Comparison of ENCODE assay signal across 12 cellular contexts in genomic region chr3:170132335-170132734, GRCh38. TPM values are rescaled to one million over a fixed set of nuclear protein-coding genes. Genes with fewer than 3 reads are reported as not detected.
DNase-seq lines count a peak whose midpoint lies in the region; ATAC-seq lines count a peak whose summit lies in the region.
"Had no signal": no experiment of that assay in that cellular context is flagged by ENCODE, and none has a peak within 500 bp of the region (broad histone marks: within the 10 kb centered on the region; RNA-seq: fewer than 3 reads in every experiment).

No MANE protein-coding gene starts in this region.

- DNase-seq in activated naive CD4-positive, alpha-beta T cell treated with anti-CD3 and anti-CD28 coated beads, Interleukin-2, amount 50 U/mL, for 72 hours (ENCODE audit: low spot score in 2 of 2): no peak
- no peak for DNase-seq in activated naive CD4-positive, alpha-beta T cell treated with anti-CD3 and anti-CD28 coated beads, Interleukin-2, amount 50 U/mL, for 16 hours
- DNase-seq in NAMALWA (ENCODE audit: low spot score) (peak; percentile 77), mesenteric fat pad (ENCODE audit: low spot score) (no peak)
- DNase-seq in activated naive CD8-positive, alpha-beta T cell treated with anti-CD3 and anti-CD28 coated beads, Interleukin-2, amount 50 U/mL, for 24 hours: peak; percentile 45
- peak; percentile 4 to 44 for DNase-seq in stimulated activated naive CD8-positive, alpha-beta T cell treated with anti-CD3 and anti-CD28 coated beads, Interleukin-15, amount 100 ng/mL, for 72 hours
- DNase-seq: DMS 273 treated with DMSO at 0.1 percent for 48 hours; NCI-H1436; NCI-H510A; stimulated activated CD4-positive, alpha-beta T cell treated with anti-CD3 and anti-CD28 coated beads, Interleukin-12 subunit alpha, Interleukin-12 subunit beta, amount 100 ng/mL, for 4 hours had no signal

- peaks cover 32 to 54% of the 10 kb centered on the region in 2 donors for H3K36me3 Mint-ChIP-seq in activated naive CD4-positive, alpha-beta T cell treated with anti-CD3 and anti-CD28 coated beads, Interleukin-2, amount 50 U/mL, for 72 hours
- H3K36me3 Mint-ChIP-seq in activated naive CD8-positive, alpha-beta T cell treated with anti-CD3 and anti-CD28 coated beads, Interleukin-2, amount 50 U/mL, for 24 hours (ENCODE audit: low read depth): peaks cover 64% of the 10 kb centered on the region
- peaks cover 57% of the 10 kb centered on the region for H3K36me3 Mint-ChIP-seq in stimulated activated memory B cell treated with anti-CD40 and anti-IgM and Interleukin-4, amounts not matched to agents 10 μg/mL and 1 μg/mL and 100 μg/mL, for 72 hours

- peaks cover 4 to 5% of the 10 kb centered on the region in 2 donors for H3K9me3 Mint-ChIP-seq in activated naive CD4-positive, alpha-beta T cell treated with anti-CD3 and anti-CD28 coated beads, Interleukin-2, amount 50 U/mL, for 72 hours
- H3K9me3 Mint-ChIP-seq in activated naive CD8-positive, alpha-beta T cell treated with anti-CD3 and anti-CD28 coated beads, Interleukin-2, amount 50 U/mL, for 24 hours: peaks cover 9% of the 10 kb centered on the region
- peaks cover 0 to 9% of the 10 kb centered on the region in 2 donors for H3K9me3 Mint-ChIP-seq in stimulated activated naive CD8-positive, alpha-beta T cell treated with anti-CD3 and anti-CD28 coated beads, Interleukin-15, amount 100 ng/mL, for 72 hours
- no peaks in the 10 kb centered on the region for H3K9me3 Mint-ChIP-seq in stimulated activated memory B cell treated with anti-CD40 and anti-IgM and Interleukin-4, amounts not matched to agents 10 μg/mL and 1 μg/mL and 100 μg/mL, for 72 hours

- peak; percentile 47 to 87 for ATAC-seq in activated naive CD4-positive, alpha-beta T cell treated with anti-CD3 and anti-CD28 coated beads, Interleukin-2, amount 50 U/mL, for 72 hours
- peak; percentile 95 for ATAC-seq in activated naive CD8-positive, alpha-beta T cell treated with anti-CD3 and anti-CD28 coated beads, Interleukin-2, amount 50 U/mL, for 24 hours
- ATAC-seq in stimulated activated naive CD8-positive, alpha-beta T cell treated with anti-CD3 and anti-CD28 coated beads, Interleukin-15, amount 100 ng/mL, for 72 hours: peak; percentile 77
- ATAC-seq in stimulated activated memory B cell treated with anti-CD40 and anti-IgM and Interleukin-4, amounts not matched to agents 10 μg/mL and 1 μg/mL and 100 μg/mL, for 72 hours: no peak
- ATAC-seq in HG03439 (IDR thresholded peaks at IDR 0.05; ENCODE audit: unreplicated experiment): no peak

- peaks cover 47% of the 10 kb centered on the region for H3K4me1 Mint-ChIP-seq in activated naive CD8-positive, alpha-beta T cell treated with anti-CD3 and anti-CD28 coated beads, Interleukin-2, amount 50 U/mL, for 24 hours
- H3K4me1 Mint-ChIP-seq in stimulated activated naive CD8-positive, alpha-beta T cell treated with anti-CD3 and anti-CD28 coated beads, Interleukin-15, amount 100 ng/mL, for 72 hours: peaks cover 39% of the 10 kb centered on the region
- H3K4me1 Mint-ChIP-seq in stimulated activated memory B cell treated with anti-CD40 and anti-IgM and Interleukin-4, amounts not matched to agents 10 μg/mL and 1 μg/mL and 100 μg/mL, for 72 hours: peaks cover 16% of the 10 kb centered on the region

- H3K27ac Mint-ChIP-seq in activated naive CD4-positive, alpha-beta T cell treated with anti-CD3 and anti-CD28 coated beads, Interleukin-2, amount 50 U/mL, for 72 hours: peak overlapping the region in 1 of 2 donors; percentile 72
- peak overlapping the region; percentile 70 for H3K27ac Mint-ChIP-seq in activated naive CD8-positive, alpha-beta T cell treated with anti-CD3 and anti-CD28 coated beads, Interleukin-2, amount 50 U/mL, for 24 hours
- peak overlapping the region; percentile 52 to 59 for H3K27ac Mint-ChIP-seq in stimulated activated naive CD8-positive, alpha-beta T cell treated with anti-CD3 and anti-CD28 coated beads, Interleukin-15, amount 100 ng/mL, for 72 hours
- no peak overlapping the region for H3K27ac Mint-ChIP-seq in stimulated activated memory B cell treated with anti-CD40 and anti-IgM and Interleukin-4, amounts not matched to agents 10 μg/mL and 1 μg/mL and 100 μg/mL, for 72 hours

- H3K27me3 Mint-ChIP-seq in activated naive CD8-positive, alpha-beta T cell treated with anti-CD3 and anti-CD28 coated beads, Interleukin-2, amount 50 U/mL, for 24 hours: no peaks in the 10 kb centered on the region
- H3K27me3 Mint-ChIP-seq in stimulated activated naive CD8-positive, alpha-beta T cell treated with anti-CD3 and anti-CD28 coated beads, Interleukin-15, amount 100 ng/mL, for 72 hours: no peaks in the 10 kb centered on the region
- H3K27me3 Mint-ChIP-seq in stimulated activated memory B cell treated with anti-CD40 and anti-IgM and Interleukin-4, amounts not matched to agents 10 μg/mL and 1 μg/mL and 100 μg/mL, for 72 hours: no peaks in the 10 kb centered on the region

- H3K4me3 Mint-ChIP-seq in activated naive CD8-positive, alpha-beta T cell treated with anti-CD3 and anti-CD28 coated beads, Interleukin-2, amount 50 U/mL, for 24 hours: no peak overlapping the region
- no peak overlapping the region for H3K4me3 Mint-ChIP-seq in stimulated activated naive CD8-positive, alpha-beta T cell treated with anti-CD3 and anti-CD28 coated beads, Interleukin-15, amount 100 ng/mL, for 72 hours
- H3K4me3 Mint-ChIP-seq in stimulated activated memory B cell treated with anti-CD40 and anti-IgM and Interleukin-4, amounts not matched to agents 10 μg/mL and 1 μg/mL and 100 μg/mL, for 72 hours: no peak overlapping the region

RNA-seq across cellular contexts. Expression of gene PHC3, which starts 49.2 kb away (rescaled TPM):
- 10 to 100 TPM; 62.0 to 85.5 TPM for total RNA-seq in activated naive CD4-positive, alpha-beta T cell treated with anti-CD3 and anti-CD28 coated beads, Interleukin-2, amount 50 U/mL, for 72 hours
- total RNA-seq in mesenteric fat pad: 66.1 TPM

Comparison
In these comparisons a context has a peak if more than half of its experiments do, and no peak if none do; other contexts are left out.
1. ATAC-seq: peak in activated naive CD4-positive, alpha-beta T cell treated with anti-CD3 and anti-CD28 coated beads, Interleukin-2, amount 50 U/mL, for 72 hours (2 of 2), activated naive CD8-positive, alpha-beta T cell treated with anti-CD3 and anti-CD28 coated beads, Interleukin-2, amount 50 U/mL, for 24 hours (single experiment) and stimulated activated naive CD8-positive, alpha-beta T cell treated with anti-CD3 and anti-CD28 coated beads, Interleukin-15, amount 100 ng/mL, for 72 hours (single experiment); none in stimulated activated memory B cell treated with anti-CD40 and anti-IgM and Interleukin-4, amounts not matched to agents 10 μg/mL and 1 μg/mL and 100 μg/mL, for 72 hours (single experiment) and HG03439 (single experiment).
2. DNase-seq: peak in NAMALWA (single experiment), activated naive CD8-positive, alpha-beta T cell treated with anti-CD3 and anti-CD28 coated beads, Interleukin-2, amount 50 U/mL, for 24 hours (single experiment) and stimulated activated naive CD8-positive, alpha-beta T cell treated with anti-CD3 and anti-CD28 coated beads, Interleukin-15, amount 100 ng/mL, for 72 hours (2 of 2); none in activated naive CD4-positive, alpha-beta T cell treated with anti-CD3 and anti-CD28 coated beads, Interleukin-2, amount 50 U/mL, for 72 hours (0 of 2), activated naive CD4-positive, alpha-beta T cell treated with anti-CD3 and anti-CD28 coated beads, Interleukin-2, amount 50 U/mL, for 16 hours (single experiment) and mesenteric fat pad (single experiment).